ENCODE assay signal across 8 cellular contexts in genomic region chr11:59810189-59810910, GRCh38. TPM values are rescaled to one million over a fixed set of nuclear protein-coding genes. Genes with fewer than 3 reads are reported as not detected.
A peak's percentile ranks its signal among the peaks of the same experiment; 100 is the strongest.
DNase-seq lines count a peak whose midpoint lies in the region; ATAC-seq and TF ChIP-seq lines count a peak whose summit lies in the region.

TSS of gene MRPL16 (minus strand) at chr11:59810778. CDS start at chr11:59810658, 120 bp downstream.

- H3K27ac ChIP-seq in esophagus (ENCODE audit: low read depth in 2 of 2, low read length in 1 of 2) = peak within 1 kb of the TSS; percentile 75 to 94
- H3K27ac ChIP-seq in muscle layer of colon (ENCODE audit: low read depth, low read length) = peak within 1 kb of the TSS; percentile 90

- H3K27me3 ChIP-seq in esophagus (ENCODE audit: control insufficient read depth in 1 of 2, insufficient read depth in 2 of 2, low read length in 2 of 2) (no peaks in the 10 kb centered on the region), muscle layer of colon (ENCODE audit: control insufficient read depth in 1 of 2, insufficient read depth in 2 of 2, low read length in 2 of 2) (no peaks in the 10 kb centered on the region)

- H3K4me1 ChIP-seq in esophagus (ENCODE audit: control insufficient read depth in 2 of 2, insufficient read depth in 2 of 2, low read length in 1 of 2) = peaks cover 0 to 5% of the 10 kb centered on the region in 2 donors
- H3K4me1 ChIP-seq in muscle layer of colon (ENCODE audit: insufficient read depth, low read length) = no peaks in the 10 kb centered on the region

- peak within 1 kb of the TSS; percentile 69 to 82 for H3K4me3 ChIP-seq in esophagus (ENCODE audit: low read depth in 1 of 2, low read length in 2 of 2)
- H3K4me3 ChIP-seq in muscle layer of colon (ENCODE audit: low read depth in 1 of 2, low read length in 2 of 2) = peak within 1 kb of the TSS; percentile 86 to 99

- peak; percentile 47; the same call in 1 of the 2 replicates for TF ChIP-seq EP300 in Ishikawa (IDR thresholded peaks at IDR 0.05; ENCODE audit: borderline replicate concordance)

- WGBS in esophagus, 2 donors = 0 to 1% methylated on average over 54 of the region's 54 CpGs

- peak within 1 kb of the TSS; percentile 94 for H3K9ac ChIP-seq in muscle layer of colon (ENCODE audit: low read length)

- H3K36me3 ChIP-seq in esophagus (ENCODE audit: control insufficient read depth in 2 of 2, insufficient read depth in 2 of 2, low read length in 1 of 2) (peaks cover 10 to 14% of the 10 kb centered on the region in 2 donors), muscle layer of colon (ENCODE audit: insufficient read depth, low read length) (peaks cover 25% of the 10 kb centered on the region)

- ATAC-seq in GM21576 (IDR thresholded peaks at IDR 0.05; ENCODE audit: unreplicated experiment) = peak; percentile 97

- H3K9me3 ChIP-seq in esophagus (ENCODE audit: control insufficient read depth in 2 of 2, insufficient read depth in 1 of 2, low read depth in 1 of 2, low read length in 1 of 2) (no peaks in the 10 kb centered on the region), muscle layer of colon (ENCODE audit: low read length) (no peaks in the 10 kb centered on the region)

- no peak; the same call in 1 of the 2 replicates for TF ChIP-seq RAD21 in Ishikawa (IDR thresholded peaks at IDR 0.05; ENCODE audit: low read depth)

- DNase-seq in DMS53 (lab: John Stamatoyannopoulos, UW) = peak; percentile 97
- DNase-seq in OCI-M2 (lab: John Stamatoyannopoulos, UW; ENCODE audit: unreplicated experiment) = peak; percentile 64
- DNase-seq in activated T-cell treated with anti-CD3 and anti-CD28 coated beads for 48 hours (ENCODE audit: low read depth) = peak; percentile 87
- peak; percentile 77 for DNase-seq in stimulated activated CD8-positive, alpha-beta memory T cell treated with anti-CD3 and anti-CD28 coated beads, Interleukin-7, amount 100 ng/mL, for 24 hours (ENCODE audit: low read depth)

TF ChIP-seq in Ishikawa, 13 proteins besides CTCF, POLR2A, EP300 and RAD21:
- TF ChIP-seq TEAD4 (IDR thresholded peaks at IDR 0.05) (no peak), CEBPB (IDR thresholded peaks at IDR 0.05) (0 out of 2 replicates have a peak, but pooled peaks have one; percentile 37), TAF1 (IDR thresholded peaks at IDR 0.05; ENCODE audit: low read depth) (peak; percentile 98), EGR1 (IDR thresholded peaks at IDR 0.05) (no peak), CREB1 (IDR thresholded peaks at IDR 0.05; ENCODE audit: low read depth) (peak; percentile 49), FOXM1 (IDR thresholded peaks at IDR 0.05; ENCODE audit: borderline replicate concordance, low read depth) (no peak), YY1 (IDR thresholded peaks at IDR 0.05; ENCODE audit: low read depth) (peak; percentile 69; the same call in 1 of the 2 replicates), TCF12 (IDR thresholded peaks at IDR 0.05; ENCODE audit: low read depth) (peak; percentile 80), USF1 (IDR thresholded peaks at IDR 0.05) (peak; percentile 72)
- TF ChIP-seq, protein P1, sequence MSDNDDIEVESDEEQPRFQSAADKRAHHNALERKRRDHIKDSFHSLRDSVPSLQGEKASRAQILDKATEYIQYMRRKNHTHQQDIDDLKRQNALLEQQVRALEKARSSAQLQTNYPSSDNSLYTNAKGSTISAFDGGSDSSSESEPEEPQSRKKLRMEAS (IDR thresholded peaks at IDR 0.05) = peak; percentile 75; the same call in 1 of the 2 replicates

RNA-seq across cellular contexts. Expression of gene MRPL16, which starts in this region (rescaled TPM):
- 10 to 100 TPM; 44.8 to 58.1 TPM for polyA plus RNA-seq in esophagus

Comparison
In these comparisons a context has a peak if more than half of its experiments do, and no peak if none do; other contexts are left out.
1. Peak in every context shown above with its lines: DNase-seq, ATAC-seq, H3K4me3 ChIP-seq and H3K27ac ChIP-seq.